10 cellular contexts compared by ENCODE assay signal in the genomic region with DNA sequence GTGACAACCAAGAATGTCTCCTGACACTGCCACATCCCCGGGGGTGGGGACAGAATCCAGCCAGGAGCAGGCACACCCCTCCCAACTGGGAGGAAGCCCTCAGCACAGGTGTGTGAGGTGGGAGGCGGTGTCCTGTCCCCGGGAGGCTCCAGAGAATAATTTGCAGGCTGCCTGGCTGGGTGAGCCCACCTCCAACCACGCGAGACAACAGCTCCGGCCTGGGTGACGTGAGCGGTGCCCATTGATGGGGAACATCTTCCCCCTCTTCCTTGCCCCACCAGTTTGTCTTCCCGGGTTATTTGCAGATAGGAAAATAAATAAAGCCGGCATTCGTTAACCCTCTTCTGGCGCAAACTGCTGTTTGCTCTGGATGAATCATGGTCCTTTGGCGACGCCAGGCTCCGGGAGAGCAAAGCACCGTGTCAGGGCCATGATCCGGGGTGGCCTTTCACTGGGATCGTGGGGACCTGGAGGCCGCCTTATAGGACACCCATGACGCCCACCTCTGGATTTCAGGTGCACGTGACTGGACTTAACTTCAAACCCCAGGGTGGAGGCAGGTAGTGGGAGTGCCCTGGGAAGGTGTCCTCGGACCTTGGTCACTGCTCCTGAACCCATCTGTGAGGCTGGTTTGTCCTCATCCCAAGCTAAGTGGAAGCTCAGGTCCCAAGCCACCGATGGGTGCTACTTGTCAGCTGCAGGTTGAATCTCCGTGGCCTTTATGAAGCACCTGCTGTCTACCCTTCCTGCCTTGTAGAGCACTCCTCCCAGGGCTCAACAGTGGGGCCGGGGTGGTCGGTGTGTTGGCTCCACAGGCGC. TPM values are rescaled to one million over a fixed set of nuclear protein-coding genes. Genes with fewer than 3 reads are reported as not detected.
DNase-seq lines count a peak whose midpoint lies in the region; ATAC-seq and TF ChIP-seq lines count a peak whose summit lies in the region.
"Had no signal": no experiment of that assay in that cellular context is flagged by ENCODE, and none has a peak within 500 bp of the region (broad histone marks: within the 10 kb centered on the region; RNA-seq: fewer than 3 reads in every experiment).

No MANE protein-coding gene starts in this region.

- H3K4me3 Mint-ChIP-seq in H9, result no peak overlapping the region
- H3K4me3 Mint-ChIP-seq: dendritic cell treated with granulocyte-macrophage colony-stimulating factor and Interleukin-4, amounts not matched to agents 40 ng/mL and 50 ng/mL, for 4 days had no signal

- no peaks in the 10 kb centered on the region for H3K9me3 ChIP-seq in H9 (ENCODE audit: control insufficient read depth, low read depth, low read length)

- no peak overlapping the region for H3K18ac ChIP-seq in H9 (ENCODE audit: insufficient read length, low read depth, low read length)

- no peaks in the 10 kb centered on the region for H3K79me2 ChIP-seq in H9 (ENCODE audit: insufficient read depth, low read length)

- no peak overlapping the region for H4K8ac ChIP-seq in H9 (replicated peaks; ENCODE audit: insufficient read length, low read depth, low read length)

- DNase-seq in ACHN (peak; percentile 34), H9 (peak; percentile 56), SHP77 (lab: John Stamatoyannopoulos, UW) (peak; percentile 59 to 83), kidney glomerular epithelial cell (lab: John Stamatoyannopoulos, UW) (peak; percentile 73), activated gamma-delta T cell (lab: John Stamatoyannopoulos, UW) (no peak), cerebellum (ENCODE audit: low spot score) (no peak)
- DNase-seq in activated CD8-positive, alpha-beta memory T cell treated with anti-CD3 and anti-CD28 coated beads for 24 hours, result no peak
- DNase-seq: Kasumi-1 had no signal

- no peak overlapping the region for H2BK5ac ChIP-seq in H9 (ENCODE audit: insufficient read length, low read length)

- H2BK20ac ChIP-seq in H9 (ENCODE audit: low read depth, low read length, poor library complexity, severe bottlenecking), result no peak overlapping the region

- H4K91ac ChIP-seq in H9 (ENCODE audit: insufficient read length, low read depth, low read length), result no peak overlapping the region

- H2BK120ac ChIP-seq in H9 (ENCODE audit: low read depth, low read length, poor library complexity, severe bottlenecking), result no peak overlapping the region

- H3K4me1 ChIP-seq in H9 (ENCODE audit: insufficient read depth, low read length), result no peaks in the 10 kb centered on the region

- H4K5ac ChIP-seq in H9 (ENCODE audit: insufficient read length, low read depth, low read length), result no peak overlapping the region

- no peak overlapping the region for H3K4ac ChIP-seq in H9 (ENCODE audit: low read depth, low read length)

- peaks cover 33 to 35% of the 10 kb centered on the region in 2 experiments for H3K4me1 Mint-ChIP-seq in H9

- WGBS in H9 (ENCODE audit: extremely low coverage, insufficient read length, low lambda C conversion rate), result no CpG with 5 or more reads among the region's 27 CpGs

- H2BK15ac ChIP-seq in H9 (ENCODE audit: low read depth, low read length), result no peak overlapping the region

- no peak overlapping the region for H2BK12ac ChIP-seq in H9 (ENCODE audit: insufficient read length, low read depth, low read length)

- H3K9ac ChIP-seq in H9 (ENCODE audit: extremely low read depth, insufficient read length, low read length), result no peak overlapping the region

- no peak overlapping the region for H3T11ph ChIP-seq in H9 (ENCODE audit: low read length)

- in situ Hi-C loops in ACHN (cut with HindIII; ENCODE audit: low pct_ligation_motif_present, low pct_unique_long_range_greater_than_20kb, low sequenced_read_pairs), result loop anchor here (25.0 kb wide), 1 partner anchor 543 kb away; no protein-coding TSS in a partner anchor

- H2AK5ac ChIP-seq in H9 (ENCODE audit: insufficient read length, low read length), result no peak overlapping the region

- H3K14ac ChIP-seq in H9 (ENCODE audit: insufficient read depth, low read length), result no peak overlapping the region

- ATAC-seq in HG02970 (IDR thresholded peaks at IDR 0.05; ENCODE audit: low FRiP score, unreplicated experiment), result no peak

- no peaks in the 10 kb centered on the region for H3K27me3 Mint-ChIP-seq in H9 (ENCODE audit: low read depth)

- H3K9me3 Mint-ChIP-seq in H9, result no peaks in the 10 kb centered on the region
- H3K9me3 Mint-ChIP-seq: dendritic cell treated with granulocyte-macrophage colony-stimulating factor and Interleukin-4, amounts not matched to agents 40 ng/mL and 50 ng/mL, for 4 days had no signal

- H3K27me3 ChIP-seq in H9 (ENCODE audit: insufficient read depth, low read length), result no peaks in the 10 kb centered on the region

- H3K23ac ChIP-seq in H9 (ENCODE audit: insufficient read length, low read depth, low read length), result no peak overlapping the region

- H3K27ac ChIP-seq in H9 (ENCODE audit: insufficient read length, low read depth, low read length), result no peak overlapping the region

- peaks cover 0 to 44% (median 40%) of the 10 kb centered on the region in 3 experiments; a peak in 6 of 7 replicates for H3K36me3 Mint-ChIP-seq in H9 (ENCODE audit: insufficient read depth in 1 of 3, low read depth in 3 of 3)

- H2AFZ ChIP-seq in H9 (ENCODE audit: low read length), result no peak overlapping the region

- H4K20me1 ChIP-seq in H9 (ENCODE audit: control insufficient read depth, insufficient read depth, insufficient read length), result no peaks in the 10 kb centered on the region

- H3K23me2 ChIP-seq in H9 (ENCODE audit: insufficient read length, low read depth, low read length, poor library complexity, severe bottlenecking), result no peaks in the 10 kb centered on the region

- no peaks in the 10 kb centered on the region for H3K79me1 ChIP-seq in H9 (ENCODE audit: insufficient read depth, low read depth, low read length, poor library complexity, severe bottlenecking)

- no peak overlapping the region for H3K56ac ChIP-seq in H9 (ENCODE audit: insufficient read length, low read depth, low read length)

- peak overlapping the region; percentile 27 to 51 (median 49); a peak in 3 of 7 replicates for H3K27ac Mint-ChIP-seq in H9
- H3K27ac Mint-ChIP-seq: dendritic cell treated with granulocyte-macrophage colony-stimulating factor and Interleukin-4, amounts not matched to agents 40 ng/mL and 50 ng/mL, for 4 days had no signal

- no peak for TF ChIP-seq CTCF in H9 (conservative IDR thresholded peaks at IDR 0.05)

- H3K4me2 ChIP-seq in H9 (ENCODE audit: insufficient read depth, insufficient read length, low read length), result no peak overlapping the region

RNA-seq across cellular contexts. Expression of a gene that starts 13.9 kb away (rescaled TPM):
- total RNA-seq in H9 (2021), result 372 and 399 TPM in 2 replicates
- total RNA-seq in cerebellum, result 20.8 TPM

RNA-seq across cellular contexts. Expression of a gene that starts 20.3 kb away (rescaled TPM):
- total RNA-seq in H9 (2021), result 25.3 and 26.2 TPM in 2 replicates
- total RNA-seq in cerebellum, result 22.3 TPM

RNA-seq across cellular contexts. Expression of a gene that starts 49.0 kb away (rescaled TPM):
- total RNA-seq in H9 (2021), result 7.4 and 7.7 TPM in 2 replicates
- total RNA-seq in cerebellum, result 5.2 TPM

Comparison
In these comparisons a context has a peak if more than half of its experiments do, and no peak if none do; other contexts are left out.
1. DNase-seq: peak in ACHN (single experiment), H9 (single experiment), SHP77 (2 of 2) and kidney glomerular epithelial cell (single experiment); none in activated gamma-delta T cell (single experiment), cerebellum (single experiment) and activated CD8-positive, alpha-beta memory T cell treated with anti-CD3 and anti-CD28 coated beads for 24 hours (single experiment).
2. RNA of a gene that starts 13.9 kb away (total RNA-seq): 372 to 399 TPM in H9; 20.8 TPM in cerebellum (single experiment); every median in the first group is over 10 times any median in the second.